Comparison of ENCODE assay signal across 9 cellular contexts in genomic region chr19:5803441-5803751, GRCh38. TPM values are rescaled to one million over a fixed set of nuclear protein-coding genes. Genes with fewer than 3 reads are reported as not detected.
DNase-seq lines count a peak whose midpoint lies in the region; ATAC-seq lines count a peak whose summit lies in the region.
"Had no signal": no experiment of that assay in that cellular context is flagged by ENCODE, and none has a peak within 500 bp of the region (broad histone marks: within the 10 kb centered on the region; RNA-seq: fewer than 3 reads in every experiment).

No MANE protein-coding gene starts in this region.

- H3K4me1 Mint-ChIP-seq in activated CD4-positive, alpha-beta T cell treated with anti-CD3 and anti-CD28 coated beads, Interleukin-2, amount 10 ng/mL, durations not matched to agents 24 days and 14 days: peaks cover 18% of the 10 kb centered on the region
- H3K4me1 Mint-ChIP-seq in activated CD8-positive, alpha-beta T cell treated with anti-CD3 and anti-CD28 coated beads, Interleukin-2, amount 10 ng/mL, durations not matched to agents 7 days and 5 days (ENCODE audit: low read depth): peaks cover 25% of the 10 kb centered on the region
- peaks cover 45% of the 10 kb centered on the region for H3K4me1 Mint-ChIP-seq in stimulated activated naive CD8-positive, alpha-beta T cell treated with anti-CD3 and anti-CD28 coated beads, Interleukin-15, amount 100 ng/mL, for 72 hours

- no peaks in the 10 kb centered on the region for H3K36me3 ChIP-seq in iPS DF 6.9 (ENCODE audit: control insufficient read depth, insufficient read depth, low read length)

- WGBS in iPS DF 6.9 (ENCODE audit: insufficient coverage, insufficient read length): no CpG with 5 or more reads among the region's 8 CpGs

- no peaks in the 10 kb centered on the region for H3K36me3 Mint-ChIP-seq in activated CD4-positive, alpha-beta T cell treated with anti-CD3 and anti-CD28 coated beads, Interleukin-2, amount 10 ng/mL, durations not matched to agents 24 days and 14 days (ENCODE audit: low read depth)
- H3K36me3 Mint-ChIP-seq in activated CD8-positive, alpha-beta T cell treated with anti-CD3 and anti-CD28 coated beads, Interleukin-2, amount 10 ng/mL, durations not matched to agents 7 days and 5 days (ENCODE audit: low read depth): no peaks in the 10 kb centered on the region

- no peak for DNase-seq in activated CD4-positive, alpha-beta T cell treated with anti-CD3 and anti-CD28 coated beads, Interleukin-2, amount 10 ng/mL, durations not matched to agents 24 days and 14 days
- DNase-seq in activated CD4-positive, alpha-beta T cell treated with anti-CD3 and anti-CD28 coated beads, Interleukin-2, amount 50 U/mL, for 48 hours: no peak
- no peak for DNase-seq in activated CD8-positive, alpha-beta T cell treated with anti-CD3 and anti-CD28 coated beads, Interleukin-2, amount 10 ng/mL, durations not matched to agents 7 days and 5 days
- DNase-seq in iPS DF 6.9 (ENCODE audit: low read depth, low spot score) (no peak), NCI-H2107 treated with DMSO at 0.1 percent for 48 hours (lab: John Stamatoyannopoulos, UW; ENCODE audit: unreplicated experiment) (no peak)
- DNase-seq in stimulated activated naive CD8-positive, alpha-beta T cell treated with anti-CD3 and anti-CD28 coated beads, Interleukin-15, amount 100 ng/mL, for 72 hours: no peak

- no peak overlapping the region for H3K27ac Mint-ChIP-seq in activated CD4-positive, alpha-beta T cell treated with anti-CD3 and anti-CD28 coated beads, Interleukin-2, amount 10 ng/mL, durations not matched to agents 24 days and 14 days
- no peak overlapping the region for H3K27ac Mint-ChIP-seq in activated CD8-positive, alpha-beta T cell treated with anti-CD3 and anti-CD28 coated beads, Interleukin-2, amount 10 ng/mL, durations not matched to agents 7 days and 5 days
- peak overlapping the region in 1 of 2 donors; percentile 10 for H3K27ac Mint-ChIP-seq in stimulated activated naive CD8-positive, alpha-beta T cell treated with anti-CD3 and anti-CD28 coated beads, Interleukin-15, amount 100 ng/mL, for 72 hours

- peak overlapping the region; percentile 19; the same call in 1 of the 2 replicates for H3K4me3 ChIP-seq in iPS DF 6.9 (ENCODE audit: low read length)
- H3K4me3 ChIP-seq: mucosa of descending colon had no signal

- peaks cover 44% of the 10 kb centered on the region for H3K27me3 Mint-ChIP-seq in activated CD4-positive, alpha-beta T cell treated with anti-CD3 and anti-CD28 coated beads, Interleukin-2, amount 10 ng/mL, durations not matched to agents 24 days and 14 days
- H3K27me3 Mint-ChIP-seq in activated CD8-positive, alpha-beta T cell treated with anti-CD3 and anti-CD28 coated beads, Interleukin-2, amount 10 ng/mL, durations not matched to agents 7 days and 5 days (ENCODE audit: low read depth): peaks cover 45% of the 10 kb centered on the region
- H3K27me3 Mint-ChIP-seq in stimulated activated naive CD8-positive, alpha-beta T cell treated with anti-CD3 and anti-CD28 coated beads, Interleukin-15, amount 100 ng/mL, for 72 hours: peaks cover 70% of the 10 kb centered on the region

- H3K9me3 Mint-ChIP-seq in activated CD4-positive, alpha-beta T cell treated with anti-CD3 and anti-CD28 coated beads, Interleukin-2, amount 10 ng/mL, durations not matched to agents 24 days and 14 days: no peaks in the 10 kb centered on the region
- no peaks in the 10 kb centered on the region for H3K9me3 Mint-ChIP-seq in activated CD8-positive, alpha-beta T cell treated with anti-CD3 and anti-CD28 coated beads, Interleukin-2, amount 10 ng/mL, durations not matched to agents 7 days and 5 days (ENCODE audit: insufficient read depth)
- H3K9me3 Mint-ChIP-seq in stimulated activated naive CD8-positive, alpha-beta T cell treated with anti-CD3 and anti-CD28 coated beads, Interleukin-15, amount 100 ng/mL, for 72 hours: no peaks in the 10 kb centered on the region

- H3K27ac ChIP-seq in iPS DF 6.9 (ENCODE audit: low read length): no peak overlapping the region

- POLR2A ChIA-PET in activated CD8-positive, alpha-beta T cell treated with anti-CD3 and anti-CD28 coated beads, Interleukin-2, amount 10 ng/mL, durations not matched to agents 7 days and 5 days (lab: Charles Lee): interaction anchor here (1.1 to 1.3 kb wide), 4 partner anchors 25 to 216 kb away, joined by 3 to 9 read pairs (median 5); no protein-coding TSS in a partner anchor

- H3K4me3 Mint-ChIP-seq in activated CD4-positive, alpha-beta T cell treated with anti-CD3 and anti-CD28 coated beads, Interleukin-2, amount 10 ng/mL, durations not matched to agents 24 days and 14 days: peak overlapping the region; percentile 81
- H3K4me3 Mint-ChIP-seq in activated CD8-positive, alpha-beta T cell treated with anti-CD3 and anti-CD28 coated beads, Interleukin-2, amount 10 ng/mL, durations not matched to agents 7 days and 5 days: peak overlapping the region; percentile 70
- H3K4me3 Mint-ChIP-seq in stimulated activated naive CD8-positive, alpha-beta T cell treated with anti-CD3 and anti-CD28 coated beads, Interleukin-15, amount 100 ng/mL, for 72 hours: peak overlapping the region; percentile 94 to 98

- no peaks in the 10 kb centered on the region for H3K9me3 ChIP-seq in iPS DF 6.9 (ENCODE audit: control insufficient read depth, insufficient read depth, low read length)
- H3K9me3 ChIP-seq: mucosa of descending colon had no signal

- H3K4me1 ChIP-seq in iPS DF 6.9 (ENCODE audit: control insufficient read depth, insufficient read depth, low read length): peaks cover 2% of the 10 kb centered on the region

- intact Hi-C loops in activated CD4-positive, alpha-beta T cell treated with anti-CD3 and anti-CD28 coated beads, Interleukin-2, amount 10 ng/mL, durations not matched to agents 24 days and 14 days (cut with micrococcal nuclease): loop anchor here (5.0 kb wide), 1 partner anchor 174 kb away; the partner anchor contains the start of gene RANBP3

- peaks cover 1% of the 10 kb centered on the region; the same call in 1 of the 2 replicates for H3K27me3 ChIP-seq in iPS DF 6.9 (ENCODE audit: control insufficient read depth, insufficient read depth, low read length)

- CTCF ChIA-PET in activated CD8-positive, alpha-beta T cell treated with anti-CD3 and anti-CD28 coated beads, Interleukin-2, amount 10 ng/mL, durations not matched to agents 7 days and 5 days (lab: Charles Lee): interaction anchor here (0.6 to 2.8 kb wide), 45 partner anchors 10 to 1401 kb away, joined by 3 to 63 read pairs (median 7); partner anchors contain the start of genes DUS3L, FUT6, LONP1 and NDUFA11

- ATAC-seq in activated CD8-positive, alpha-beta T cell treated with anti-CD3 and anti-CD28 coated beads, Interleukin-2, amount 10 ng/mL, durations not matched to agents 7 days and 5 days: no peak
- ATAC-seq in stimulated activated naive CD8-positive, alpha-beta T cell treated with anti-CD3 and anti-CD28 coated beads, Interleukin-15, amount 100 ng/mL, for 72 hours: no peak
- ATAC-seq in GM19351 (IDR thresholded peaks at IDR 0.05; ENCODE audit: unreplicated experiment) (no peak), GM18909 (IDR thresholded peaks at IDR 0.05; ENCODE audit: poor library complexity, unreplicated experiment) (no peak)

RNA-seq across cellular contexts. Expression of gene NRTN, which starts 1.5 kb away (rescaled TPM):
- 0.47 and 0.61 TPM in 2 replicates for total RNA-seq in activated CD4-positive, alpha-beta T cell treated with anti-CD3 and anti-CD28 coated beads, Interleukin-2, amount 10 ng/mL, durations not matched to agents 24 days and 14 days
- total RNA-seq in activated CD8-positive, alpha-beta T cell treated with anti-CD3 and anti-CD28 coated beads, Interleukin-2, amount 10 ng/mL, durations not matched to agents 7 days and 5 days: not detected

RNA-seq across cellular contexts. Expression of gene DUS3L, which starts 12.4 kb away (rescaled TPM):
- 85.8 and 89.8 TPM in 2 replicates for total RNA-seq in activated CD4-positive, alpha-beta T cell treated with anti-CD3 and anti-CD28 coated beads, Interleukin-2, amount 10 ng/mL, durations not matched to agents 24 days and 14 days
- 10 to 100 TPM; 56.6 to 66.3 TPM for total RNA-seq in activated CD8-positive, alpha-beta T cell treated with anti-CD3 and anti-CD28 coated beads, Interleukin-2, amount 10 ng/mL, durations not matched to agents 7 days and 5 days

RNA-seq across cellular contexts. Expression of gene PRR22, which starts 18.9 kb away (rescaled TPM):
- 6.7 and 7.5 TPM in 2 replicates for total RNA-seq in activated CD4-positive, alpha-beta T cell treated with anti-CD3 and anti-CD28 coated beads, Interleukin-2, amount 10 ng/mL, durations not matched to agents 24 days and 14 days
- 1 to 10 TPM; 5.7 to 6.0 TPM for total RNA-seq in activated CD8-positive, alpha-beta T cell treated with anti-CD3 and anti-CD28 coated beads, Interleukin-2, amount 10 ng/mL, durations not matched to agents 7 days and 5 days

RNA-seq across cellular contexts. Expression of gene FUT6, which starts 36.1 kb away (rescaled TPM):
- total RNA-seq in activated CD4-positive, alpha-beta T cell treated with anti-CD3 and anti-CD28 coated beads, Interleukin-2, amount 10 ng/mL, durations not matched to agents 24 days and 14 days: not detected in 2 replicates
- total RNA-seq in activated CD8-positive, alpha-beta T cell treated with anti-CD3 and anti-CD28 coated beads, Interleukin-2, amount 10 ng/mL, durations not matched to agents 7 days and 5 days: under 1 TPM; 0.16 to 0.18 TPM

RNA-seq across cellular contexts. Expression of gene FUT3, which starts 47.9 kb away (rescaled TPM):
- total RNA-seq in activated CD4-positive, alpha-beta T cell treated with anti-CD3 and anti-CD28 coated beads, Interleukin-2, amount 10 ng/mL, durations not matched to agents 24 days and 14 days: not detected in 2 replicates
- total RNA-seq in activated CD8-positive, alpha-beta T cell treated with anti-CD3 and anti-CD28 coated beads, Interleukin-2, amount 10 ng/mL, durations not matched to agents 7 days and 5 days: not detected
